In genomic region chr4:1763070-1763549, GRCh38 we compare ENCODE assay signal across 22 cellular contexts. TPM values are rescaled to one million over a fixed set of nuclear protein-coding genes. Genes with fewer than 3 reads are reported as not detected.
DNase-seq lines count a peak whose midpoint lies in the region; ATAC-seq, FAIRE-seq and TF ChIP-seq lines count a peak whose summit lies in the region.
"Had no signal": no experiment of that assay in that cellular context is flagged by ENCODE, and none has a peak within 500 bp of the region (broad histone marks: within the 10 kb centered on the region; RNA-seq: fewer than 3 reads in every experiment).

No MANE protein-coding gene starts in this region.

- ATAC-seq in Right ventricle myocardium inferior (no peak), GM18861 (IDR thresholded peaks at IDR 0.05; ENCODE audit: unreplicated experiment) (no peak)
- ATAC-seq: activated CD8-positive, alpha-beta T cell treated with anti-CD3 and anti-CD28 coated beads for 36 hours; naive thymus-derived CD4-positive, alpha-beta T cell had no signal

- H3K9ac ChIP-seq in endothelial cell of umbilical vein (replicated peaks; ENCODE audit: extremely low read depth, insufficient read depth, low read length): no peak overlapping the region
- H3K9ac ChIP-seq in parathyroid adenoma: no peak overlapping the region

- peaks cover 36% of the 10 kb centered on the region for H3K4me1 ChIP-seq in left ventricle myocardium inferior
- peaks cover 9% of the 10 kb centered on the region for H3K4me1 ChIP-seq in endothelial cell of umbilical vein (ENCODE audit: control insufficient read depth, extremely low read depth, insufficient read depth, low read length)
- H3K4me1 ChIP-seq in parathyroid adenoma: no peaks in the 10 kb centered on the region
- peaks cover 56% of the 10 kb centered on the region for H3K4me1 ChIP-seq in vagina

- no peaks in the 10 kb centered on the region for H3K79me2 ChIP-seq in endothelial cell of umbilical vein (ENCODE audit: control insufficient read depth, insufficient read depth, low read length)
- no peaks in the 10 kb centered on the region for H3K79me2 ChIP-seq in parathyroid adenoma

- TF ChIP-seq CTCF in left ventricle myocardium inferior (IDR thresholded peaks at IDR 0.05; ENCODE audit: borderline replicate concordance) (no peak), endothelial cell of umbilical vein (IDR thresholded peaks at IDR 0.05; ENCODE audit: extremely low read depth in 1 of 2, insufficient read depth in 1 of 2, low read depth in 1 of 2, low read length in 2 of 2) (no peak), parathyroid adenoma (IDR thresholded peaks at IDR 0.05) (no peak), vagina (IDR thresholded peaks at IDR 0.05) (no peak)

- H3K27ac ChIP-seq in left ventricle myocardium inferior (replicated peaks) (no peak overlapping the region), endothelial cell of umbilical vein (ENCODE audit: insufficient read depth, low read depth, low read length) (no peak overlapping the region), parathyroid adenoma (no peak overlapping the region), vagina (no peak overlapping the region)
- H3K27ac ChIP-seq: brain microvascular endothelial cell, left lung, SJCRH30, testis had no signal

- POLR2A ChIA-PET in endothelial cell of umbilical vein (lab: Charles Lee): no interaction called here

- BruUV-seq in endothelial cell of umbilical vein (replicated peaks; lab: Mats Ljungman, UMichigan): no TSS peak

- DNase-seq in left ventricle myocardium inferior: no peak
- no peak for DNase-seq in Right ventricle myocardium inferior (ENCODE audit: missing footprints)
- no peak for DNase-seq in endothelial cell of umbilical vein (ENCODE audit: low read depth, low spot score)
- no peak for DNase-seq in vagina (ENCODE audit: extremely low spot score in 2 of 2)
- DNase-seq in NCI-H1694 (lab: John Stamatoyannopoulos, UW): no peak
- DNase-seq in HUDEP-2 (lab: John Stamatoyannopoulos, UW; ENCODE audit: unreplicated experiment in 76 of 76): no peak
- DNase-seq: ACHN; activated CD8-positive, alpha-beta T cell treated with anti-CD3 and anti-CD28 coated beads for 36 hours; activated T-cell treated with anti-CD3 and anti-CD28 coated beads, Interleukin-2, amount 50 U/mL, for 48 hours; CD4-positive, alpha-beta T cell; DMS79; left lung; naive thymus-derived CD4-positive, alpha-beta T cell; NCI-H2081; pancreas; T-helper 2 cell had no signal

- dilution Hi-C loops in endothelial cell of umbilical vein (cut with MboI; ENCODE audit: extremely low pct_ligation_motif_present, low sequenced_read_pairs): no loop called here

- H3K9me3 ChIP-seq in left ventricle myocardium inferior (replicated peaks) (no peaks in the 10 kb centered on the region), endothelial cell of umbilical vein (replicated peaks; ENCODE audit: control insufficient read depth, insufficient read depth, low read length) (no peaks in the 10 kb centered on the region), parathyroid adenoma (ENCODE audit: control insufficient read depth, low read length) (no peaks in the 10 kb centered on the region), vagina (no peaks in the 10 kb centered on the region)
- H3K9me3 ChIP-seq: left lung, pancreas, SJCRH30, testis had no signal

- CTCF ChIA-PET in endothelial cell of umbilical vein (lab: Charles Lee): interaction anchor here (0.6 to 0.7 kb wide), 3 partner anchors 20 to 46 kb away, joined by 3 read pairs; no protein-coding TSS in a partner anchor

- no peak for FAIRE-seq in endothelial cell of umbilical vein (lab: Jason Lieb, UNC)
- FAIRE-seq: frontal cortex, pancreas had no signal

- no peaks in the 10 kb centered on the region for H3K36me3 ChIP-seq in left ventricle myocardium inferior
- no peaks in the 10 kb centered on the region for H3K36me3 ChIP-seq in endothelial cell of umbilical vein (ENCODE audit: control insufficient read depth in 2 of 2, extremely low read depth in 1 of 2, insufficient read depth in 2 of 2, low read length in 2 of 2)
- H3K36me3 ChIP-seq in parathyroid adenoma (ENCODE audit: control insufficient read depth, insufficient read depth, low read length): no peaks in the 10 kb centered on the region
- no peaks in the 10 kb centered on the region for H3K36me3 ChIP-seq in vagina
- H3K36me3 ChIP-seq: brain microvascular endothelial cell, left lung, pancreas, SJCRH30 had no signal

- H2AFZ ChIP-seq in endothelial cell of umbilical vein (ENCODE audit: low read depth, low read length) (peak overlapping the region; percentile 40), parathyroid adenoma (peak overlapping the region; percentile 56)

- intact Hi-C loops in left ventricle myocardium inferior (cut with micrococcal nuclease): no loop called here
- intact Hi-C loops in Right ventricle myocardium inferior (cut with DNase I): no loop called here
- intact Hi-C loops in endothelial cell of umbilical vein (cut with micrococcal nuclease): no loop called here
- intact Hi-C loops in vagina (cut with DNase I): loop anchor here (10.0 kb wide), 1 partner anchor 142 kb away; no protein-coding TSS in a partner anchor

- peaks cover 15% of the 10 kb centered on the region for H3K27me3 ChIP-seq in left ventricle myocardium inferior (ENCODE audit: low read depth)
- no peaks in the 10 kb centered on the region for H3K27me3 ChIP-seq in endothelial cell of umbilical vein (ENCODE audit: control insufficient read depth in 2 of 2, insufficient read depth in 2 of 2, low read length in 2 of 2)
- no peaks in the 10 kb centered on the region for H3K27me3 ChIP-seq in parathyroid adenoma (ENCODE audit: control insufficient read depth, insufficient read depth, low read length)
- H3K27me3 ChIP-seq in vagina: no peaks in the 10 kb centered on the region
- H3K27me3 ChIP-seq: brain microvascular endothelial cell, pancreas, testis had no signal

- H3K4me2 ChIP-seq in endothelial cell of umbilical vein (ENCODE audit: insufficient read depth, low read length): no peak overlapping the region
- no peak overlapping the region for H3K4me2 ChIP-seq in parathyroid adenoma (ENCODE audit: low read length)

- TF ChIP-seq POLR2A in endothelial cell of umbilical vein (IDR thresholded peaks at IDR 0.05; ENCODE audit: low read depth, low read length) (no peak), vagina (IDR thresholded peaks at IDR 0.05) (no peak)

- peak overlapping the region; percentile 49 for H3K4me3 ChIP-seq in left ventricle myocardium inferior
- no peak overlapping the region for H3K4me3 ChIP-seq in endothelial cell of umbilical vein (replicated peaks in 1 of 3; ENCODE audit: insufficient read depth in 1 of 3, low read depth in 1 of 3, low read length in 3 of 3)
- no peak overlapping the region for H3K4me3 ChIP-seq in parathyroid adenoma (ENCODE audit: low read depth, low read length)
- peak overlapping the region; percentile 21 to 34 for H3K4me3 ChIP-seq in vagina
- H3K4me3 ChIP-seq: left lung, pancreas, testis had no signal

- H4K20me1 ChIP-seq in endothelial cell of umbilical vein (replicated peaks; ENCODE audit: control insufficient read depth, extremely low read depth, insufficient read depth, low read length): no peaks in the 10 kb centered on the region

- no peaks in the 10 kb centered on the region for H3K9me1 ChIP-seq in endothelial cell of umbilical vein (replicated peaks; ENCODE audit: control insufficient read depth, extremely low read depth, insufficient read depth, low read length)

RNA-seq across cellular contexts. Expression of gene FGFR3, which starts 30.0 kb away (rescaled TPM):
- total RNA-seq in left ventricle myocardium inferior (3.5 TPM), Right ventricle myocardium inferior (1.8 TPM), endothelial cell of umbilical vein (1.2 TPM in 2 replicates), vagina (96.5 TPM)
- polyA plus RNA-seq in endothelial cell of umbilical vein: 0.73 and 0.92 TPM in 2 replicates
- polyA plus RNA-seq in endothelial cell of umbilical vein (2011; cell fraction: cytosol; rRNA removed): 0.48 and 0.63 TPM in 2 replicates
- polyA plus RNA-seq in endothelial cell of umbilical vein (2011; cell fraction: nucleus; rRNA removed): 3.4 and 4.4 TPM in 2 replicates
- polyA plus RNA-seq in endothelial cell of umbilical vein (2012): 0.46 and 0.60 TPM in 2 replicates
- polyA minus RNA-seq in endothelial cell of umbilical vein: 1.6 and 1.7 TPM in 2 replicates
- 5.6 TPM for polyA minus RNA-seq in endothelial cell of umbilical vein (2011; cell fraction: cytosol; rRNA and poly(A)+ RNA removed)
- polyA minus RNA-seq in endothelial cell of umbilical vein (2011; cell fraction: nucleus; rRNA and poly(A)+ RNA removed): 1.1 and 1.3 TPM in 2 replicates
- polyA plus RNA-seq: naive thymus-derived CD4-positive, alpha-beta T cell had no signal

RNA-seq across cellular contexts. Expression of gene TACC3, which starts 41.8 kb away (rescaled TPM):
- total RNA-seq in left ventricle myocardium inferior: 5.8 TPM
- 7.0 TPM for total RNA-seq in Right ventricle myocardium inferior
- total RNA-seq in endothelial cell of umbilical vein: 123 and 135 TPM in 2 replicates
- 41.2 and 54.5 TPM in 2 replicates for polyA plus RNA-seq in endothelial cell of umbilical vein
- 56.0 and 64.2 TPM in 2 replicates for polyA plus RNA-seq in endothelial cell of umbilical vein (2011; cell fraction: cytosol; rRNA removed)
- 132 and 166 TPM in 2 replicates for polyA plus RNA-seq in endothelial cell of umbilical vein (2011; cell fraction: nucleus; rRNA removed)
- 32.3 and 77.6 TPM in 2 replicates for polyA plus RNA-seq in endothelial cell of umbilical vein (2012)
- 18.0 and 19.3 TPM in 2 replicates for polyA minus RNA-seq in endothelial cell of umbilical vein
- 23.2 TPM for polyA minus RNA-seq in endothelial cell of umbilical vein (2011; cell fraction: cytosol; rRNA and poly(A)+ RNA removed)
- 28.0 and 30.7 TPM in 2 replicates for polyA minus RNA-seq in endothelial cell of umbilical vein (2011; cell fraction: nucleus; rRNA and poly(A)+ RNA removed)
- 16.0 TPM for total RNA-seq in vagina

RNA-seq across cellular contexts. Expression of gene TMEM129, which starts 42.0 kb away (rescaled TPM):
- total RNA-seq in left ventricle myocardium inferior (29.6 TPM), Right ventricle myocardium inferior (26.3 TPM), endothelial cell of umbilical vein (23.2 and 24.8 TPM in 2 replicates), vagina (50.6 TPM)
- 33.2 and 53.7 TPM in 2 replicates for polyA plus RNA-seq in endothelial cell of umbilical vein
- 19.8 and 29.5 TPM in 2 replicates for polyA plus RNA-seq in endothelial cell of umbilical vein (2011; cell fraction: cytosol; rRNA removed)
- 22.0 and 24.0 TPM in 2 replicates for polyA plus RNA-seq in endothelial cell of umbilical vein (2011; cell fraction: nucleus; rRNA removed)
- polyA plus RNA-seq in endothelial cell of umbilical vein (2012): 11.7 and 14.3 TPM in 2 replicates
- 15.1 and 18.8 TPM in 2 replicates for polyA minus RNA-seq in endothelial cell of umbilical vein
- 10.2 TPM for polyA minus RNA-seq in endothelial cell of umbilical vein (2011; cell fraction: cytosol; rRNA and poly(A)+ RNA removed)
- 7.0 and 9.7 TPM in 2 replicates for polyA minus RNA-seq in endothelial cell of umbilical vein (2011; cell fraction: nucleus; rRNA and poly(A)+ RNA removed)

RNA-seq across cellular contexts. Expression of gene SLBP, which starts 51.0 kb away (rescaled TPM):
- 11.7 TPM for total RNA-seq in left ventricle myocardium inferior
- 13.7 TPM for total RNA-seq in Right ventricle myocardium inferior
- total RNA-seq in endothelial cell of umbilical vein: 62.7 and 63.1 TPM in 2 replicates
- polyA plus RNA-seq in endothelial cell of umbilical vein: 41.2 and 48.3 TPM in 2 replicates
- polyA plus RNA-seq in endothelial cell of umbilical vein (2011; cell fraction: cytosol; rRNA removed): 57.1 and 65.0 TPM in 2 replicates
- polyA plus RNA-seq in endothelial cell of umbilical vein (2011; cell fraction: nucleus; rRNA removed): 37.7 and 48.4 TPM in 2 replicates
- 53.0 and 69.2 TPM in 2 replicates for polyA plus RNA-seq in endothelial cell of umbilical vein (2012)
- 27.3 and 28.7 TPM in 2 replicates for polyA minus RNA-seq in endothelial cell of umbilical vein
- polyA minus RNA-seq in endothelial cell of umbilical vein (2011; cell fraction: cytosol; rRNA and poly(A)+ RNA removed): 42.8 TPM
- 12.9 and 13.2 TPM in 2 replicates for polyA minus RNA-seq in endothelial cell of umbilical vein (2011; cell fraction: nucleus; rRNA and poly(A)+ RNA removed)
- total RNA-seq in vagina: 49.6 TPM

Comparison
In these comparisons a context has a peak if more than half of its experiments do, and no peak if none do; other contexts are left out.
1. H3K4me3 ChIP-seq: peak in left ventricle myocardium inferior (single experiment) and vagina (2 of 2); none in endothelial cell of umbilical vein (0 of 3) and parathyroid adenoma (single experiment).
2. RNA of gene FGFR3, which starts 30.0 kb away (total RNA-seq): 96.5 TPM in vagina (single experiment); 3.5 TPM in left ventricle myocardium inferior (single experiment), 1.8 TPM in Right ventricle myocardium inferior (single experiment) and 1.2 TPM in endothelial cell of umbilical vein; every median in the first group is over 10 times any median in the second.